Comparison of ENCODE assay signal across 1 cellular context in genomic region chr12:111038941-111039340, GRCh38.
TF ChIP-seq lines count a peak whose summit lies in the region.

No MANE protein-coding gene starts in this region.

TF ChIP-seq in H1, 55 proteins besides CTCF, POLR2A, EP300 and RAD21:
- TF ChIP-seq SIX5 (IDR thresholded peaks at IDR 0.05; ENCODE audit: low read depth, low read length), result no peak
- TF ChIP-seq EZH2 (IDR thresholded peaks at IDR 0.05; ENCODE audit: low read depth, low read length, severe bottlenecking), result no peak
- no peak for TF ChIP-seq SIN3A (conservative IDR thresholded peaks at IDR 0.05 in 1 of 2, IDR thresholded peaks at IDR 0.05 in 1 of 2; ENCODE audit: low read depth in 1 of 2, low read length in 2 of 2)
- no peak for TF ChIP-seq FOSL1 (IDR thresholded peaks at IDR 0.05; ENCODE audit: insufficient read depth, low read depth, low read length)
- TF ChIP-seq CREB1 (IDR thresholded peaks at IDR 0.05), result no peak
- no peak for TF ChIP-seq SUZ12 (IDR thresholded peaks at IDR 0.05; ENCODE audit: low read length)
- no peak for TF ChIP-seq NRF1 (IDR thresholded peaks at IDR 0.05; ENCODE audit: low read depth, low read length)
- no peak for TF ChIP-seq ATF2 (IDR thresholded peaks at IDR 0.05; ENCODE audit: low read length)
- TF ChIP-seq KDM4A (IDR thresholded peaks at IDR 0.05; ENCODE audit: low read depth, low read length, severe bottlenecking), result no peak
- TF ChIP-seq SP1 (IDR thresholded peaks at IDR 0.05; ENCODE audit: low read depth, low read length), result no peak
- TF ChIP-seq ASH2L (IDR thresholded peaks at IDR 0.05; ENCODE audit: low read length), result no peak
- no peak for TF ChIP-seq RNF2 (IDR thresholded peaks at IDR 0.05; ENCODE audit: borderline replicate concordance, low read depth, low read length, missing control alignments, poor library complexity, severe bottlenecking)
